ENCODE assay signal across 9 cellular contexts in genomic region chr16:87560428-87561199, GRCh38. TPM values are rescaled to one million over a fixed set of nuclear protein-coding genes. Genes with fewer than 3 reads are reported as not detected.
A peak's percentile ranks its signal among the peaks of the same experiment; 100 is the strongest.
DNase-seq lines count a peak whose midpoint lies in the region; ATAC-seq lines count a peak whose summit lies in the region.
"Had no signal": no experiment of that assay in that cellular context is flagged by ENCODE, and none has a peak within 500 bp of the region (broad histone marks: within the 10 kb centered on the region; RNA-seq: fewer than 3 reads in every experiment).

No MANE protein-coding gene starts in this region.

- H3K14ac ChIP-seq in mesenchymal stem cell (ENCODE audit: low read length in 2 of 2) = no peak overlapping the region

- H2AFZ ChIP-seq in mesenchymal stem cell (ENCODE audit: low read depth, low read length) = no peak overlapping the region

- H3K23ac ChIP-seq in mesenchymal stem cell (ENCODE audit: low read length in 2 of 2) = no peak overlapping the region

- H3K9me3 ChIP-seq in mesenchymal stem cell (ENCODE audit: control insufficient read depth, low read length) = no peaks in the 10 kb centered on the region

- ATAC-seq in HG02588 (IDR thresholded peaks at IDR 0.05; ENCODE audit: unreplicated experiment) = no peak

- H2BK12ac ChIP-seq in mesenchymal stem cell (ENCODE audit: low read length in 2 of 2) = no peak overlapping the region

- 68% methylated on average over 12 of the region's 12 CpGs for WGBS in mesenchymal stem cell

- no peak overlapping the region for H2BK120ac ChIP-seq in mesenchymal stem cell (ENCODE audit: low read depth, low read length)

- no peak overlapping the region for H3K27ac ChIP-seq in mesenchymal stem cell (ENCODE audit: low read length, poor library complexity, severe bottlenecking)
- H3K27ac ChIP-seq: cardiac muscle cell had no signal

- H3K27me3 ChIP-seq in mesenchymal stem cell (ENCODE audit: control insufficient read depth in 1 of 2, insufficient read depth in 1 of 2, low read length in 2 of 2) = peaks cover 4 to 7% of the 10 kb centered on the region in 2 experiments
- H3K27me3 ChIP-seq: cardiac muscle cell had no signal

- no peak overlapping the region for H3K9ac ChIP-seq in mesenchymal stem cell (ENCODE audit: low read length)

- peak; percentile 14 for DNase-seq in COR-L47 (lab: John Stamatoyannopoulos, UW)
- peak; percentile 69 for DNase-seq in HT-29 (ENCODE audit: low spot score)
- peak; percentile 23 for DNase-seq in activated T-cell treated with anti-CD3 and anti-CD28 coated beads, Interleukin-2, amount 50 U/mL, for 1 hour
- peak; percentile 33 for DNase-seq in mesenchymal stem cell
- no peak for DNase-seq in NCI-H1048 (lab: John Stamatoyannopoulos, UW)
- no peak for DNase-seq in anterior cingulate cortex (lab: John Stamatoyannopoulos, UW)
- no peak for DNase-seq in NCI-H2081 treated with DMSO at 0.1 percent for 48 hours (lab: John Stamatoyannopoulos, UW)

- no peaks in the 10 kb centered on the region for H3K79me1 ChIP-seq in mesenchymal stem cell (replicated peaks; ENCODE audit: low read length, poor library complexity, severe bottlenecking)

- no peak overlapping the region for H3K4ac ChIP-seq in mesenchymal stem cell (ENCODE audit: low read depth in 1 of 2, low read length in 2 of 2)

- no peak overlapping the region for H3K4me3 ChIP-seq in mesenchymal stem cell (ENCODE audit: insufficient read depth in 1 of 2, low read depth in 1 of 2, low read length in 2 of 2)
- H3K4me3 ChIP-seq: cardiac muscle cell had no signal

- no peak overlapping the region for H2BK5ac ChIP-seq in mesenchymal stem cell (ENCODE audit: low read depth, low read length, poor library complexity, severe bottlenecking)

- no peak overlapping the region for H3K18ac ChIP-seq in mesenchymal stem cell (ENCODE audit: low read depth in 1 of 2, low read length in 2 of 2)

- no peak overlapping the region for H4K91ac ChIP-seq in mesenchymal stem cell (ENCODE audit: low read length)

- no peak overlapping the region for H2AK5ac ChIP-seq in mesenchymal stem cell (ENCODE audit: low read length, severe bottlenecking)

- H3K4me1 ChIP-seq in mesenchymal stem cell (ENCODE audit: control insufficient read depth, insufficient read depth, low read depth, low read length) = peaks cover 11% of the 10 kb centered on the region

- H3K4me2 ChIP-seq in mesenchymal stem cell (ENCODE audit: low read length, poor library complexity, severe bottlenecking) = no peak overlapping the region

- no peak overlapping the region for H2BK15ac ChIP-seq in mesenchymal stem cell (ENCODE audit: low read depth, poor library complexity, severe bottlenecking)

- H3K36me3 ChIP-seq in mesenchymal stem cell (ENCODE audit: control insufficient read depth in 1 of 2, insufficient read depth in 2 of 2, low read depth in 1 of 2, low read length in 2 of 2) = no peaks in the 10 kb centered on the region
- H3K36me3 ChIP-seq: cardiac muscle cell had no signal

- H4K8ac ChIP-seq in mesenchymal stem cell (ENCODE audit: low read length) = no peak overlapping the region

RNA-seq across cellular contexts. Expression of gene JPH3, which starts 41.7 kb away (rescaled TPM):
- total RNA-seq in HT-29 (2014; rRNA removed; shearing (Covaris generic)) = not detected in 2 replicates
- 0.03 TPM for polyA plus RNA-seq in mesenchymal stem cell (2013, experiment 1 of 2)
- not detected for polyA plus RNA-seq in mesenchymal stem cell (2013, experiment 2 of 2)

Comparison
In these comparisons a context has a peak if more than half of its experiments do, and no peak if none do; other contexts are left out.
1. DNase-seq: peak in COR-L47 (single experiment), HT-29 (single experiment), activated T-cell treated with anti-CD3 and anti-CD28 coated beads, Interleukin-2, amount 50 U/mL, for 1 hour (single experiment) and mesenchymal stem cell (single experiment); none in NCI-H1048 (single experiment), anterior cingulate cortex (0 of 58) and NCI-H2081 treated with DMSO at 0.1 percent for 48 hours (single experiment).